Comparison of ENCODE assay signal across 8 cellular contexts in genomic region chr3:158672293-158673176, GRCh38. TPM values are rescaled to one million over a fixed set of nuclear protein-coding genes. Genes with fewer than 3 reads are reported as not detected.
A peak's percentile ranks its signal among the peaks of the same experiment; 100 is the strongest.
DNase-seq lines count a peak whose midpoint lies in the region; ATAC-seq and TF ChIP-seq lines count a peak whose summit lies in the region.

Gene LXN, minus strand, starts transcription at chr3:158672648. Its CDS starts 170 bp downstream, at chr3:158672478.

- no peak for TF ChIP-seq EP300 in Ishikawa (IDR thresholded peaks at IDR 0.05; ENCODE audit: borderline replicate concordance)

- intact Hi-C loops in lower leg skin (cut with DNase I; ENCODE audit: low total_unique reads) = no loop called here

- TF ChIP-seq RAD21 in Ishikawa (IDR thresholded peaks at IDR 0.05; ENCODE audit: low read depth) = no peak

- TF ChIP-seq CTCF in lower leg skin (IDR thresholded peaks at IDR 0.05) = no peak

- DNase-seq in EH (ENCODE audit: low read depth) (peak; percentile 75), lower leg skin (ENCODE audit: low spot score in 2 of 2) (peak; percentile 79 to 93), NOMO-1 treated with dmso at 0.1 percent for 144 hours (lab: John Stamatoyannopoulos, UW; ENCODE audit: unreplicated experiment) (no peak)
- peak; percentile 48 to 52 for DNase-seq in activated CD8-positive, alpha-beta memory T cell treated with anti-CD3 and anti-CD28 coated beads for 1 hour (ENCODE audit: extremely low read depth in 1 of 2, low read depth in 1 of 2)
- DNase-seq in effector CD8-positive, alpha-beta T cell (lab: John Stamatoyannopoulos, UW) = peak; percentile 67
- peak; percentile 48 to 50 (median 49) for DNase-seq in stimulated activated CD4-positive, alpha-beta T cell treated with anti-CD3 and anti-CD28 coated beads, TNF-alpha, amount 100 ng/mL, for 1 hour (ENCODE audit: low read depth in 3 of 3, low spot score in 1 of 3)

- TF ChIP-seq POLR2A in lower leg skin (IDR thresholded peaks at IDR 0.05) = peak in 1 of 2 donors; percentile 15

- peak; percentile 99 for ATAC-seq in GM21576 (IDR thresholded peaks at IDR 0.05; ENCODE audit: unreplicated experiment)

- 17 to 18% methylated on average over 27 of the region's 27 CpGs for WGBS in lower leg skin, 2 donors

- peak within 1 kb of the TSS; percentile 28 for H3K4me3 ChIP-seq in lower leg skin (ENCODE audit: low read depth, poor library complexity, severe bottlenecking)

TF ChIP-seq in Ishikawa, 13 proteins besides CTCF, POLR2A, EP300 and RAD21:
- peak; percentile 34; the same call in 1 of the 2 replicates for TF ChIP-seq MAX (IDR thresholded peaks at IDR 0.05)
- TF ChIP-seq USF1 (IDR thresholded peaks at IDR 0.05) = no peak
- no peak for TF ChIP-seq EGR1 (IDR thresholded peaks at IDR 0.05)

RNA-seq across cellular contexts. Expression of gene LXN, which starts in this region (rescaled TPM):
- total RNA-seq in lower leg skin = 10 to 100 TPM in 2 of 4 donors, 1 to 10 TPM in 2; 6.9 to 13.7 (median 10.3) TPM
